11 cellular contexts compared by ENCODE assay signal in genomic region chr12:107774349-107775029, GRCh38. TPM values are rescaled to one million over a fixed set of nuclear protein-coding genes. Genes with fewer than 3 reads are reported as not detected.
DNase-seq lines count a peak whose midpoint lies in the region; ATAC-seq, FAIRE-seq and TF ChIP-seq lines count a peak whose summit lies in the region.
"Had no signal": no experiment of that assay in that cellular context is flagged by ENCODE, and none has a peak within 500 bp of the region (broad histone marks: within the 10 kb centered on the region; RNA-seq: fewer than 3 reads in every experiment).

TSS of gene ASCL4 (plus strand) at chr12:107774704. CDS start at chr12:107775219, 515 bp downstream.

- H3K27ac ChIP-seq in H1 (ENCODE audit: low read depth, low read length) (no peak within 1 kb of the TSS), trophoblast cell (ENCODE audit: low read depth, low read length) (no peak within 1 kb of the TSS)
- H3K27ac ChIP-seq: body of pancreas had no signal

- H4K91ac ChIP-seq in H1 (replicated peaks; ENCODE audit: insufficient read length, low read length) (no peak within 1 kb of the TSS), trophoblast cell (ENCODE audit: low read depth, low read length) (no peak within 1 kb of the TSS)

- no peak within 1 kb of the TSS for H3K4ac ChIP-seq in H1 (replicated peaks; ENCODE audit: insufficient read length, low read depth, low read length)
- H3K4ac ChIP-seq in trophoblast cell (ENCODE audit: low read depth, low read length) = no peak within 1 kb of the TSS

- H4K12ac ChIP-seq in trophoblast cell (ENCODE audit: low read depth, low read length) = no peak within 1 kb of the TSS

- H4K20me1 ChIP-seq in H1 (replicated peaks in 1 of 2; ENCODE audit: control insufficient read depth in 1 of 2, insufficient read depth in 2 of 2, low read length in 2 of 2) = no peaks in the 10 kb centered on the region

- H3K9ac ChIP-seq in H1 (replicated peaks in 1 of 4; ENCODE audit: extremely low read depth in 1 of 4, low read depth in 3 of 4, low read length in 3 of 4) (no peak within 1 kb of the TSS), trophoblast cell (ENCODE audit: low read length) (no peak within 1 kb of the TSS)

- H3K56ac ChIP-seq in H1 (replicated peaks; ENCODE audit: insufficient read length, low read depth, low read length) = no peak within 1 kb of the TSS

- CTCF ChIA-PET in H1 (lab: Charles Lee; ENCODE audit: partially characterized antibody) = interaction anchor here (0.6 to 3.3 kb wide), 9 partner anchors 9 to 138 kb away, joined by 3 to 13 read pairs (median 4); no protein-coding TSS in a partner anchor

- H2BK5ac ChIP-seq in H1 (ENCODE audit: low read depth, low read length) = no peak within 1 kb of the TSS
- no peak within 1 kb of the TSS for H2BK5ac ChIP-seq in trophoblast cell (ENCODE audit: low read depth, low read length, poor library complexity)

- H3K27me3 ChIP-seq in H1 (replicated peaks in 1 of 4; ENCODE audit: control insufficient read depth in 3 of 4, extremely low read depth in 1 of 4, insufficient read depth in 3 of 4, low read length in 3 of 4) = peaks cover 21 to 49% (median 44%) of the 10 kb centered on the region in 4 experiments
- H3K27me3 ChIP-seq in trophoblast cell (ENCODE audit: insufficient read depth, low read length) = peaks cover 20% of the 10 kb centered on the region

- no peak for FAIRE-seq in H1 (lab: Jason Lieb, UNC)

- TF ChIP-seq EP300 in H1 (IDR thresholded peaks at IDR 0.05; ENCODE audit: borderline replicate concordance in 1 of 2, low read depth in 2 of 2, low read length in 2 of 2) = no peak

- H3K23ac ChIP-seq in H1 (ENCODE audit: insufficient read length) = no peak within 1 kb of the TSS
- no peak within 1 kb of the TSS for H3K23ac ChIP-seq in trophoblast cell (ENCODE audit: low read length)

- no peak within 1 kb of the TSS for H2BK15ac ChIP-seq in H1 (ENCODE audit: low read length)

- H3K79me1 ChIP-seq in H1 (ENCODE audit: low read depth, low read length) = no peaks in the 10 kb centered on the region
- H3K79me1 ChIP-seq in trophoblast cell (ENCODE audit: low read length) = no peaks in the 10 kb centered on the region

- POLR2A ChIA-PET in H1 (lab: Charles Lee; ENCODE audit: partially characterized antibody) = interaction anchor here (0.6 to 1.6 kb wide), 2 partner anchors 12 to 1145 kb away, joined by 3 to 6 read pairs; no protein-coding TSS in a partner anchor

- DNase-seq in DMS79 (lab: John Stamatoyannopoulos, UW) (peak; percentile 95), H1 (ENCODE audit: low read depth in 1 of 2, low spot score in 2 of 2) (no peak), trophoblast cell (no peak), NOMO-1 treated with DMSO at 0.1 percent for 48 hours (lab: John Stamatoyannopoulos, UW; ENCODE audit: unreplicated experiment) (no peak)
- DNase-seq in Jurkat, Clone E6-1 (ENCODE audit: low read depth, low spot score) = peak; percentile 90
- DNase-seq: body of pancreas had no signal

- ATAC-seq in HG03039 (IDR thresholded peaks at IDR 0.05; ENCODE audit: unreplicated experiment) = no peak
- no peak for ATAC-seq in HG03095 (IDR thresholded peaks at IDR 0.05; ENCODE audit: unreplicated experiment)
- no peak for ATAC-seq in GM19351 (IDR thresholded peaks at IDR 0.05; ENCODE audit: unreplicated experiment)
- ATAC-seq: body of pancreas had no signal

- H3K36me3 ChIP-seq in H1 (ENCODE audit: control insufficient read depth in 2 of 4, insufficient read depth in 4 of 4, low read length in 3 of 4) (no peaks in the 10 kb centered on the region), trophoblast cell (ENCODE audit: control insufficient read depth in 1 of 2, insufficient read depth in 2 of 2, low read length in 2 of 2) (no peaks in the 10 kb centered on the region)

- WGBS in H1 (ENCODE audit: extremely low coverage in 1 of 2, insufficient coverage in 1 of 2, insufficient read length in 1 of 2, insufficient replicate concordance in 2 of 2, low coverage in 1 of 2, low lambda C conversion rate in 2 of 2, missing lambda C conversion rate in 1 of 2), 2 experiments = 70% methylated on average over 13 of the region's 13 CpGs; no CpG with 5 or more reads in 1 of the 2 experiments
- no CpG with 5 or more reads among the region's 13 CpGs for WGBS in trophoblast cell (ENCODE audit: extremely low coverage, insufficient coverage, insufficient read length)

- H2AFZ ChIP-seq in H1 (ENCODE audit: low read length) = peak within 1 kb of the TSS; percentile 74; the same call in 1 of the 2 replicates
- H2AFZ ChIP-seq in trophoblast cell (ENCODE audit: insufficient read depth, low read length, poor library complexity) = no peak within 1 kb of the TSS

- TF ChIP-seq POLR2A in H1 (IDR thresholded peaks at IDR 0.05; ENCODE audit: control extremely low read depth in 1 of 2, low read depth in 2 of 2, low read length in 2 of 2) = no peak

- H3K4me1 ChIP-seq in H1 (replicated peaks in 1 of 4; ENCODE audit: control insufficient read depth in 3 of 4, insufficient read depth in 4 of 4, low read length in 3 of 4) (peaks cover 0 to 3% (median 0%) of the 10 kb centered on the region in 4 experiments; a peak in 2 of 7 replicates), trophoblast cell (ENCODE audit: control insufficient read depth in 1 of 2, insufficient read depth in 2 of 2, low read length in 2 of 2) (peaks cover 2 to 4% of the 10 kb centered on the region in 2 experiments)

- H2BK120ac ChIP-seq in H1 (replicated peaks; ENCODE audit: low read depth, low read length) = no peak within 1 kb of the TSS
- H2BK120ac ChIP-seq in trophoblast cell (ENCODE audit: insufficient read depth, low read length, poor library complexity) = no peak within 1 kb of the TSS

- no peak within 1 kb of the TSS for H2BK20ac ChIP-seq in H1 (ENCODE audit: low read length)

- H4K5ac ChIP-seq in H1 (ENCODE audit: insufficient read length, low read depth, low read length) = no peak within 1 kb of the TSS

- no peak within 1 kb of the TSS for H2BK12ac ChIP-seq in H1 (ENCODE audit: low read depth, low read length)
- H2BK12ac ChIP-seq in trophoblast cell (ENCODE audit: low read length) = no peak within 1 kb of the TSS

- peak within 1 kb of the TSS; percentile 68 for H4K8ac ChIP-seq in H1 (ENCODE audit: extremely low read depth, insufficient read depth, low read length)
- no peak within 1 kb of the TSS for H4K8ac ChIP-seq in trophoblast cell (ENCODE audit: low read depth, low read length)

- H3K9me3 ChIP-seq in H1 (ENCODE audit: insufficient read depth in 2 of 2, low read depth in 1 of 2, low read length in 1 of 2) = no peaks in the 10 kb centered on the region
- H3K9me3 ChIP-seq in trophoblast cell (ENCODE audit: insufficient read depth, low read depth, low read length) = no peaks in the 10 kb centered on the region
- H3K9me3 ChIP-seq: body of pancreas had no signal

- H3K4me3 ChIP-seq in Jurkat, Clone E6-1 (ENCODE audit: low read length) = peak within 1 kb of the TSS; percentile 40
- H3K4me3 ChIP-seq in H1 (ENCODE audit: extremely low read depth in 1 of 4, insufficient read depth in 2 of 4, low read depth in 3 of 4, low read length in 4 of 4) (peak within 1 kb of the TSS; percentile 31 to 68 (median 50)), trophoblast cell (ENCODE audit: low read depth, low read length) (peak within 1 kb of the TSS; percentile 31)
- H3K4me3 ChIP-seq: body of pancreas had no signal

- H2AK5ac ChIP-seq in H1 (ENCODE audit: low read depth, low read length) = no peak within 1 kb of the TSS
- H2AK5ac ChIP-seq in trophoblast cell (ENCODE audit: low read length) = no peak within 1 kb of the TSS

- H3K4me2 ChIP-seq in H1 (ENCODE audit: insufficient read depth in 1 of 2, low read depth in 2 of 2, low read length in 2 of 2) (peak within 1 kb of the TSS; percentile 50 to 97), trophoblast cell (ENCODE audit: low read length) (peak within 1 kb of the TSS; percentile 75)

- H3K79me2 ChIP-seq in H1 (ENCODE audit: control insufficient read depth in 1 of 2, insufficient read depth in 2 of 2, low read length in 2 of 2) (no peaks in the 10 kb centered on the region), trophoblast cell (ENCODE audit: control insufficient read depth, insufficient read depth, low read length, poor library complexity) (no peaks in the 10 kb centered on the region)

- TF ChIP-seq CTCF in H1 (IDR thresholded peaks at IDR 0.05; ENCODE audit: control extremely low read depth in 1 of 3, insufficient read depth in 1 of 3, low read depth in 1 of 3, low read length in 3 of 3) = no peak

- H3K23me2 ChIP-seq in H1 (ENCODE audit: low read depth, low read length) = peaks cover 5% of the 10 kb centered on the region; the same call in 1 of the 2 replicates

- H3K18ac ChIP-seq in H1 (ENCODE audit: extremely low read depth, low read length) (no peak within 1 kb of the TSS), trophoblast cell (ENCODE audit: low read length) (no peak within 1 kb of the TSS)

- H3K14ac ChIP-seq in H1 (ENCODE audit: insufficient read length) (no peak within 1 kb of the TSS), trophoblast cell (ENCODE audit: low read length) (no peak within 1 kb of the TSS)

- no peak for TF ChIP-seq RAD21 in H1 (IDR thresholded peaks at IDR 0.05 in 1 of 2, conservative IDR thresholded peaks at IDR 0.05 in 1 of 2; ENCODE audit: low read depth in 2 of 2, low read length in 2 of 2)

TF ChIP-seq in H1, 55 proteins besides CTCF, POLR2A, EP300 and RAD21:
- TF ChIP-seq TBP (IDR thresholded peaks at IDR 0.05; ENCODE audit: low read depth, low read length) = no peak
- no peak for TF ChIP-seq RNF2 (IDR thresholded peaks at IDR 0.05; ENCODE audit: borderline replicate concordance, low read depth, low read length, missing control alignments, poor library complexity, severe bottlenecking)
- TF ChIP-seq JUN (IDR thresholded peaks at IDR 0.05; ENCODE audit: low read depth, low read length) = no peak
- no peak for TF ChIP-seq SP4 (IDR thresholded peaks at IDR 0.05; ENCODE audit: low read length)
- no peak for TF ChIP-seq KDM4A (IDR thresholded peaks at IDR 0.05; ENCODE audit: low read depth, low read length, severe bottlenecking)
- TF ChIP-seq PHF8 (conservative IDR thresholded peaks at IDR 0.05; ENCODE audit: low read depth, low read length) = no peak
TF ChIP-seq in H1: peak in this region for 0.

RNA-seq across cellular contexts. Expression of gene ASCL4, which starts in this region (rescaled TPM):
- polyA plus RNA-seq in Jurkat, Clone E6-1 (2012; ENCODE audit: insufficient read depth, insufficient read length) = not detected
- not detected in 2 replicates for total RNA-seq in H1 (2021; fragmentation: NEBNext Ultra II Directional; extraction: Animal tissue kit (Norgen Biotek cat#: 25700))
- polyA plus RNA-seq in H1 (2011; rRNA removed) = 0.03 TPM in 1 of 2 replicates, not detected in the other
- not detected for polyA plus RNA-seq in H1 (2011; cell fraction: cytosol; rRNA removed)
- polyA plus RNA-seq in H1 (2011; cell fraction: nucleus; rRNA removed) = not detected
- polyA plus RNA-seq in H1 (2012, experiment 1 of 2) = not detected in 4 replicates
- not detected for polyA plus RNA-seq in H1 (2012, experiment 2 of 2)
- polyA plus RNA-seq in H1 (2013, experiment 1 of 2) = not detected
- not detected for polyA plus RNA-seq in H1 (2013, experiment 2 of 2)
- not detected in 2 replicates for polyA minus RNA-seq in H1 (2011; rRNA and poly(A)+ RNA removed)
- not detected for polyA minus RNA-seq in H1 (2011; cell fraction: cytosol; rRNA and poly(A)+ RNA removed)
- not detected for polyA minus RNA-seq in H1 (2011; cell fraction: nucleus; rRNA and poly(A)+ RNA removed)
- 0.01 TPM in 1 of 2 replicates, not detected in the other for polyA plus RNA-seq in trophoblast cell (2013)
- total RNA-seq: body of pancreas; T-helper 1 cell treated with Interleukin-12 subunit alpha and Interleukin-12 subunit beta and Interleukin-4 antibody, amounts not matched to agents 30 ng/mL and 1 ng/mL, for 36 hours; temporal lobe had no signal

Comparison
In these comparisons a context has a peak if more than half of its experiments do, and no peak if none do; other contexts are left out.
1. DNase-seq: peak in DMS79 (single experiment) and Jurkat, Clone E6-1 (single experiment); none in H1 (0 of 2), trophoblast cell (0 of 2) and NOMO-1 treated with DMSO at 0.1 percent for 48 hours (single experiment).
2. Peak in every context shown above with its lines, with median percentiles within 50 percentile points of each other: H3K4me3 ChIP-seq.